Comparison of ENCODE assay signal across 15 cellular contexts in genomic region chr11:113876798-113877672, GRCh38. TPM values are rescaled to one million over a fixed set of nuclear protein-coding genes. Genes with fewer than 3 reads are reported as not detected.
DNase-seq lines count a peak whose midpoint lies in the region; ATAC-seq, FAIRE-seq and TF ChIP-seq lines count a peak whose summit lies in the region.
"Had no signal": no experiment of that assay in that cellular context is flagged by ENCODE, and none has a peak within 500 bp of the region (broad histone marks: within the 10 kb centered on the region; RNA-seq: fewer than 3 reads in every experiment).

No MANE protein-coding gene starts in this region.

- H3K9ac ChIP-seq in OCI-LY1 (ENCODE audit: low read length) (peak overlapping the region; percentile 81; the same call in 1 of the 2 replicates), GM12878 (ENCODE audit: control insufficient read depth, insufficient read depth, low read length) (no peak overlapping the region), kidney (ENCODE audit: low read length in 2 of 2) (no peak overlapping the region)
- H3K9ac ChIP-seq: parathyroid adenoma had no signal

- H3K4me1 ChIP-seq in OCI-LY1 (ENCODE audit: insufficient read depth, low read length, severe bottlenecking) (peaks cover 36% of the 10 kb centered on the region), GM12878 (ENCODE audit: control insufficient read depth, insufficient read depth, low read length) (peaks cover 17% of the 10 kb centered on the region), psoas muscle (peaks cover 24% of the 10 kb centered on the region), kidney (ENCODE audit: control insufficient read depth in 1 of 2, insufficient read depth in 1 of 2, low read depth in 1 of 2, low read length in 2 of 2) (peaks cover 3% of the 10 kb centered on the region in 2 donors)
- H3K4me1 ChIP-seq: parathyroid adenoma had no signal

- 99% methylated on average over 8 of the region's 8 CpGs for WGBS in GM12878 (ENCODE audit: insufficient coverage, insufficient replicate concordance, low lambda C conversion rate, missing lambda C conversion rate)
- 96 to 97% (median 96%) methylated on average over 8 of the region's 8 CpGs for WGBS in psoas muscle, 3 donors

- H3K4me2 ChIP-seq in OCI-LY1 (ENCODE audit: low read length) (peak overlapping the region; percentile 81), GM12878 (ENCODE audit: control insufficient read depth, insufficient read depth) (peak overlapping the region; percentile 77)

- no peaks in the 10 kb centered on the region for H3K27me3 Mint-ChIP-seq in activated T-cell treated with anti-CD3 and anti-CD28 coated beads, Interleukin-2, amount 50 U/mL, for 72 hours (ENCODE audit: low read depth)

- H3K9me2 ChIP-seq in OCI-LY1 (ENCODE audit: low read depth, low read length): no peaks in the 10 kb centered on the region

- CTCF ChIA-PET in GM12878 (lab: Yijun Ruan, JAX): interaction anchor here (0.6 to 1.1 kb wide), 2 partner anchors 19 to 630 kb away, joined by 3 read pairs; no protein-coding TSS in a partner anchor

- FAIRE-seq in GM12878 (lab: Jason Lieb, UNC) (no peak), kidney (lab: Jason Lieb, UNC) (no peak)

- H3K79me2 ChIP-seq in OCI-LY1 (ENCODE audit: insufficient read depth, low read length) (no peaks in the 10 kb centered on the region), GM12878 (ENCODE audit: control insufficient read depth, insufficient read depth, low read length) (peaks cover 16% of the 10 kb centered on the region)

- no peak for TF ChIP-seq EP300 in GM12878 (IDR thresholded peaks at IDR 0.05; ENCODE audit: borderline replicate concordance in 1 of 2, control insufficient read depth in 1 of 2, low read depth in 2 of 2, low read length in 2 of 2)

- H3K9me3 ChIP-seq in OCI-LY1 (ENCODE audit: low read length) (no peaks in the 10 kb centered on the region), GM12878 (replicated peaks; ENCODE audit: control insufficient read depth, insufficient read depth, low read length) (no peaks in the 10 kb centered on the region; the same call in 1 of the 3 replicates), psoas muscle (no peaks in the 10 kb centered on the region), kidney (ENCODE audit: control insufficient read depth in 1 of 2, low read length in 2 of 2) (no peaks in the 10 kb centered on the region)
- H3K9me3 ChIP-seq: HAP-1, MG63, SJSA1 had no signal

- POLR2A ChIA-PET in GM12878 (lab: Charles Lee): interaction anchor here (0.6 kb wide), 4 partner anchors 19 to 284 kb away, joined by 3 to 8 read pairs (median 4); no protein-coding TSS in a partner anchor

- H2AFZ ChIP-seq in OCI-LY1 (ENCODE audit: low read length) (no peak overlapping the region), GM12878 (ENCODE audit: control insufficient read depth, low read depth, low read length) (no peak overlapping the region)

- peaks cover 48% of the 10 kb centered on the region for H3K4me1 Mint-ChIP-seq in activated T-cell treated with anti-CD3 and anti-CD28 coated beads, Interleukin-2, amount 50 U/mL, for 72 hours (ENCODE audit: low read depth)

- in situ Hi-C loops in GM12878 (cut with MboI): no loop called here

- H3K27ac Mint-ChIP-seq in activated T-cell treated with anti-CD3 and anti-CD28 coated beads, Interleukin-2, amount 50 U/mL, for 72 hours: peak overlapping the region; percentile 97

- H3K9me3 Mint-ChIP-seq in activated T-cell treated with anti-CD3 and anti-CD28 coated beads, Interleukin-2, amount 50 U/mL, for 72 hours: peaks cover 0 to 1% of the 10 kb centered on the region in 2 donors

- H3K27me3 ChIP-seq in OCI-LY1 (ENCODE audit: insufficient read depth, low read length) (no peaks in the 10 kb centered on the region), GM12878 (replicated peaks in 1 of 2; ENCODE audit: control insufficient read depth in 2 of 2, insufficient read depth in 2 of 2, low read length in 1 of 2) (no peaks in the 10 kb centered on the region), psoas muscle (ENCODE audit: insufficient read depth in 3 of 3, low read length in 2 of 3) (no peaks in the 10 kb centered on the region)
- H3K27me3 ChIP-seq: MG63, SJSA1 had no signal

- no peak for TF ChIP-seq CTCF in OCI-LY1 (IDR thresholded peaks at IDR 0.05; ENCODE audit: low read length)
- TF ChIP-seq CTCF in GM12878 (IDR thresholded peaks at IDR 0.05 in 2 of 3, conservative IDR thresholded peaks at IDR 0.05 in 1 of 3; ENCODE audit: control insufficient read depth in 2 of 3, extremely low read depth in 1 of 3, insufficient read depth in 1 of 3, low read depth in 3 of 3, low read length in 3 of 3): no peak
- no peak for TF ChIP-seq CTCF in psoas muscle (IDR thresholded peaks at IDR 0.05)
- TF ChIP-seq CTCF in kidney (IDR thresholded peaks at IDR 0.05; ENCODE audit: borderline replicate concordance, extremely low read depth, insufficient read depth): no peak

- no peaks in the 10 kb centered on the region for H3F3A ChIP-seq in OCI-LY1 (ENCODE audit: insufficient read depth, low read length)

- H4K20me1 ChIP-seq in OCI-LY1 (ENCODE audit: insufficient read depth, low read length): no peaks in the 10 kb centered on the region
- H4K20me1 ChIP-seq in GM12878 (ENCODE audit: control insufficient read depth, insufficient read depth): no peaks in the 10 kb centered on the region

- DNase-seq in activated T-cell treated with anti-CD3 and anti-CD28 coated beads, Interleukin-2, amount 50 U/mL, for 72 hours: no peak
- no peak for DNase-seq in activated T-cell treated with anti-CD3 and anti-CD28 coated beads, Interleukin-2, amount 50 U/mL, for 1 hour
- no peak for DNase-seq in GM12878 (ENCODE audit: low read depth, low spot score)
- no peak for DNase-seq in psoas muscle
- DNase-seq in kidney: no peak
- DNase-seq in inferior parietal cortex (ENCODE audit: extremely low spot score): no peak
- DNase-seq in OCI-M2 (lab: John Stamatoyannopoulos, UW; ENCODE audit: unreplicated experiment): no peak
- DNase-seq: MG63; NCI-H510A; stimulated activated CD4-positive, alpha-beta T cell treated with anti-CD3 and anti-CD28 coated beads, Interleukin-4, amount 100 ng/mL, for 1 hour had no signal

- TF ChIP-seq RAD21 in GM12878 (IDR thresholded peaks at IDR 0.05; ENCODE audit: insufficient read depth, low read depth, low read length): no peak

- TF ChIP-seq POLR2A in GM12878 (IDR thresholded peaks at IDR 0.05; ENCODE audit: low read depth, low read length): no peak

- ATAC-seq in activated T-cell treated with anti-CD3 and anti-CD28 coated beads, Interleukin-2, amount 50 U/mL, for 72 hours (replicated peaks in 1 of 2): no peak
- ATAC-seq in GM12878 (no peak), psoas muscle (no peak)

- H3K36me3 Mint-ChIP-seq in activated T-cell treated with anti-CD3 and anti-CD28 coated beads, Interleukin-2, amount 50 U/mL, for 72 hours (ENCODE audit: insufficient read depth in 2 of 2): peaks cover 1 to 10% of the 10 kb centered on the region in 2 donors

- BruUV-seq in GM12878 (replicated peaks; lab: Mats Ljungman, UMichigan): no TSS peak

- peak overlapping the region; percentile 95 to 97 for H3K4me3 Mint-ChIP-seq in activated T-cell treated with anti-CD3 and anti-CD28 coated beads, Interleukin-2, amount 50 U/mL, for 72 hours

- RAD21 ChIA-PET in GM12878 (lab: Charles Lee; ENCODE audit: unreplicated experiment): no interaction called here

- H3K4me3 ChIP-seq in OCI-LY1 (ENCODE audit: low read depth, low read length, poor library complexity, severe bottlenecking) (peak overlapping the region; percentile 73), GM12878 (peak overlapping the region; percentile 68; the same call in 1 of the 2 replicates), psoas muscle (peak overlapping the region; percentile 77), kidney (ENCODE audit: low read length in 2 of 2) (no peak overlapping the region)
- H3K4me3 ChIP-seq: SJSA1 had no signal

- no peaks in the 10 kb centered on the region; the same call in 1 of the 2 replicates for H3K36me3 ChIP-seq in OCI-LY1 (ENCODE audit: insufficient read depth, low read length)
- H3K36me3 ChIP-seq in GM12878 (ENCODE audit: control insufficient read depth in 2 of 2, insufficient read depth in 2 of 2, low read length in 1 of 2): 0 out of 4 replicates have a peak, but pooled peaks cover 0 to 3% of the 10 kb centered on the region in 2 experiments
- H3K36me3 ChIP-seq in psoas muscle (ENCODE audit: insufficient read depth in 1 of 2, low read depth in 1 of 2): no peaks in the 10 kb centered on the region
- no peaks in the 10 kb centered on the region for H3K36me3 ChIP-seq in kidney (ENCODE audit: control insufficient read depth in 1 of 2, insufficient read depth in 2 of 2, low read length in 2 of 2)
- H3K36me3 ChIP-seq: HAP-1, MG63, SJSA1 had no signal

- H3K27ac ChIP-seq in OCI-LY1 (ENCODE audit: low read depth, low read length, poor library complexity, severe bottlenecking) (peak overlapping the region; percentile 68), GM12878 (ENCODE audit: control insufficient read depth, insufficient read depth) (no peak overlapping the region), psoas muscle (peak overlapping the region; percentile 94), kidney (ENCODE audit: low read depth in 2 of 2, low read length in 2 of 2) (no peak overlapping the region)
- H3K27ac ChIP-seq: SJSA1 had no signal

- intact Hi-C loops in GM12878 (cut with micrococcal nuclease; ENCODE audit: unreplicated experiment): no loop called here
- intact Hi-C loops in psoas muscle (cut with DNase I): no loop called here
- intact Hi-C loops in kidney (cut with DNase I): no loop called here

- SMC1A ChIA-PET in GM12878 (lab: Charles Lee; ENCODE audit: uncharacterized antibody, unreplicated experiment): interaction anchor here (1.1 kb wide), 1 partner anchor 14 kb away, joined by 3 read pairs; no protein-coding TSS in a partner anchor

RNA-seq across cellular contexts. Expression of gene USP28, which starts 1.7 kb away (rescaled TPM):
- 10 to 100 TPM; 42.6 to 43.5 TPM for total RNA-seq in activated T-cell treated with anti-CD3 and anti-CD28 coated beads, Interleukin-2, amount 50 U/mL, for 72 hours
- total RNA-seq in GM12878 (2013; cell fraction: nucleolus; rRNA removed): 84.4 and 98.0 TPM in 2 replicates
- 18.5 and 27.3 TPM in 2 replicates for total RNA-seq in GM12878 (2014; rRNA removed)
- 24.9 and 27.0 TPM in 2 replicates for total RNA-seq in GM12878 (2014; rRNA removed; fragmentation: Illumina TruSeq; extraction: Trizol)
- total RNA-seq in GM12878 (2021): 20.5 and 20.9 TPM in 2 replicates
- 18.7 TPM for polyA plus RNA-seq in GM12878 (2011; ENCODE audit: low read depth)
- 57.2 and 60.4 TPM in 2 replicates for polyA plus RNA-seq in GM12878 (2011; rRNA removed)
- 32.9 and 39.9 TPM in 2 replicates for polyA plus RNA-seq in GM12878 (2011; cell fraction: cytosol; rRNA removed)
- 64.3 and 64.7 TPM in 2 replicates for polyA plus RNA-seq in GM12878 (2011; cell fraction: nucleus; rRNA removed)
- 17.7 and 24.8 TPM in 2 replicates for polyA plus RNA-seq in GM12878 (2012)
- 36.3 and 40.7 TPM in 2 replicates for polyA plus RNA-seq in GM12878 (2014; fragmentation: Illumina TruSeq; extraction: Trizol)
- polyA plus RNA-seq in GM12878 (2014; fragmentation: Nextera tagmentation; extraction: Ambion mirVana): 1 to 10 TPM; 2.8 to 4.0 TPM
- 22.5 and 22.6 TPM in 2 replicates for polyA plus RNA-seq in GM12878 (2014; rRNA removed)
- polyA plus RNA-seq in GM12878 (2016; fragmentation: Nextera tagmentation; extraction: Ambion mirVana): 10 to 100 TPM; 25.5 to 26.7 TPM
- 51.4 and 65.1 TPM in 2 replicates for polyA minus RNA-seq in GM12878 (2011; rRNA and poly(A)+ RNA removed)
- 18.3 and 23.8 TPM in 2 replicates for polyA minus RNA-seq in GM12878 (2011; cell fraction: cytosol; rRNA and poly(A)+ RNA removed)
- polyA minus RNA-seq in GM12878 (2011; cell fraction: nucleus; rRNA and poly(A)+ RNA removed): 19.7 and 26.1 TPM in 2 replicates
- 100 to 1,000 TPM in 3 of 4 donors, 10 to 100 TPM in 1; 89.1 to 120 (median 114) TPM for total RNA-seq in psoas muscle
- 100 to 1,000 TPM in 1 of 3 donors, 10 to 100 TPM in 2; 35.4 to 224 (median 46.2) TPM for polyA plus RNA-seq in psoas muscle
- 19.4 TPM for total RNA-seq in kidney
- polyA plus RNA-seq in kidney (ENCODE audit: insufficient read depth, low read depth, low replicate concordance): 5.3 TPM

RNA-seq across cellular contexts. Expression of gene HTR3B, which starts 27.6 kb away (rescaled TPM):
- not detected for total RNA-seq in activated T-cell treated with anti-CD3 and anti-CD28 coated beads, Interleukin-2, amount 50 U/mL, for 72 hours
- total RNA-seq in GM12878 (2013; cell fraction: nucleolus; rRNA removed): not detected in 2 replicates
- total RNA-seq in GM12878 (2014; rRNA removed) (not detected in 2 replicates), GM12878 (2014; rRNA removed; fragmentation: Illumina TruSeq; extraction: Trizol) (not detected in 2 replicates), GM12878 (2021) (not detected in 2 replicates), psoas muscle (not detected), kidney (0.16 TPM)
- not detected for polyA plus RNA-seq in GM12878 (2011; ENCODE audit: low read depth)
- polyA plus RNA-seq in GM12878 (2011; rRNA removed) (not detected in 2 replicates), GM12878 (2014; fragmentation: Illumina TruSeq; extraction: Trizol) (not detected in 2 replicates), GM12878 (2014; fragmentation: Nextera tagmentation; extraction: Ambion mirVana) (not detected), GM12878 (2014; rRNA removed) (not detected in 2 replicates), GM12878 (2016; fragmentation: Nextera tagmentation; extraction: Ambion mirVana) (not detected), psoas muscle (under 1 TPM in 1 of 3 donors, not detected in 2; 0.01 TPM), kidney (ENCODE audit: insufficient read depth, low read depth, low replicate concordance) (not detected)
- not detected in 2 replicates for polyA plus RNA-seq in GM12878 (2011; cell fraction: cytosol; rRNA removed)
- polyA plus RNA-seq in GM12878 (2011; cell fraction: nucleus; rRNA removed): not detected in 2 replicates
- not detected in 2 replicates for polyA plus RNA-seq in GM12878 (2012)
- not detected in 2 replicates for polyA minus RNA-seq in GM12878 (2011; rRNA and poly(A)+ RNA removed)
- polyA minus RNA-seq in GM12878 (2011; cell fraction: cytosol; rRNA and poly(A)+ RNA removed): not detected in 2 replicates
- polyA minus RNA-seq in GM12878 (2011; cell fraction: nucleus; rRNA and poly(A)+ RNA removed): not detected in 2 replicates
- total RNA-seq: chondrocyte, SJSA1 had no signal

Comparison
In these comparisons a context has a peak if more than half of its experiments do, and no peak if none do; other contexts are left out.
1. H3K27ac ChIP-seq: peak in OCI-LY1 (single experiment) and psoas muscle (single experiment); none in GM12878 (single experiment) and kidney (0 of 2).
2. H3K4me3 ChIP-seq: peak in OCI-LY1 (single experiment), GM12878 (single experiment) and psoas muscle (single experiment); none in kidney (0 of 2).